In the genomic region with DNA sequence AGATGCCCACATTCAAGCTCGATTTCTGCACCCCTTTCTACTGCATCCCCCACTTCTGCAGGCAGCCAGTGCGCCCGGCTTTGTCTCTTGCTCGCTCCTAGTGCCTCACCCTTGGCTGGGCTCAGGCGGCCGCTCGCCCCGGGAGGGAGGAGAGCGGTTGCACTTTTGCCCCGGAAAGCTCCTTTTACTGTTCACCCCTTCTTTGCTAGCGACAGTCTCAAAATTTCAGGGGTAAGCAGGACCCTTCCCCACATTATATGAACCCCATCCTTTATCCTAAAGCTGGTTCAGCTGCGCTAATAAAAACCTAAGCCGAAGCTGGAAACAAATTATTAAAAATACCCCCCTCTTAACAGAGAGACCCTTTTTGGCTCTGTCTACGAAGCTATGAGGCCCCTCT, we compare ENCODE assay signal across 11 cellular contexts. TPM values are rescaled to one million over a fixed set of nuclear protein-coding genes. Genes with fewer than 3 reads are reported as not detected.
A peak's percentile ranks its signal among the peaks of the same experiment; 100 is the strongest.
DNase-seq lines count a peak whose midpoint lies in the region; ATAC-seq, FAIRE-seq and TF ChIP-seq lines count a peak whose summit lies in the region.
"Had no signal": no experiment of that assay in that cellular context is flagged by ENCODE, and none has a peak within 500 bp of the region (broad histone marks: within the 10 kb centered on the region; RNA-seq: fewer than 3 reads in every experiment).

No MANE protein-coding gene starts in this region.

- peak overlapping the region; percentile 92 to 93 for H3K27ac ChIP-seq in kidney (ENCODE audit: low read depth in 2 of 2, low read length in 2 of 2)
- H3K27ac ChIP-seq: BLaER1 had no signal

- H3K27me3 Mint-ChIP-seq in activated T-cell treated with anti-CD3 and anti-CD28 coated beads, Interleukin-2, amount 50 U/mL, for 24 hours = peaks cover 98% of the 10 kb centered on the region
- peaks cover 78% of the 10 kb centered on the region for H3K27me3 Mint-ChIP-seq in activated CD8-positive, alpha-beta T cell treated with anti-CD3 and anti-CD28 coated beads for 36 hours
- H3K27me3 Mint-ChIP-seq in stimulated activated naive CD8-positive, alpha-beta T cell treated with anti-CD3 and anti-CD28 coated beads, Interleukin-15, amount 100 ng/mL, for 72 hours = peaks cover 100% of the 10 kb centered on the region

- peaks cover 0 to 11% of the 10 kb centered on the region in 2 donors for H3K4me1 ChIP-seq in kidney (ENCODE audit: control insufficient read depth in 1 of 2, insufficient read depth in 1 of 2, low read depth in 1 of 2, low read length in 2 of 2)
- H3K4me1 ChIP-seq: BLaER1 had no signal

- TF ChIP-seq CTCF in activated CD8-positive, alpha-beta T cell treated with anti-CD3 and anti-CD28 coated beads for 36 hours (IDR thresholded peaks at IDR 0.05) = no peak
- no peak for TF ChIP-seq CTCF in kidney (IDR thresholded peaks at IDR 0.05; ENCODE audit: borderline replicate concordance, extremely low read depth, insufficient read depth)

- intact Hi-C loops in activated CD8-positive, alpha-beta T cell treated with anti-CD3 and anti-CD28 coated beads for 36 hours (cut with micrococcal nuclease) = no loop called here
- intact Hi-C loops in kidney (cut with DNase I) = loop anchor here (10.0 kb wide), 1 partner anchor 258 kb away; no protein-coding TSS in a partner anchor

- H3K4me3 Mint-ChIP-seq in activated T-cell treated with anti-CD3 and anti-CD28 coated beads, Interleukin-2, amount 50 U/mL, for 24 hours = peak overlapping the region; percentile 77
- H3K4me3 Mint-ChIP-seq in activated CD8-positive, alpha-beta T cell treated with anti-CD3 and anti-CD28 coated beads for 36 hours = peak overlapping the region; percentile 67
- H3K4me3 Mint-ChIP-seq in stimulated activated naive CD8-positive, alpha-beta T cell treated with anti-CD3 and anti-CD28 coated beads, Interleukin-15, amount 100 ng/mL, for 72 hours = peak overlapping the region; percentile 83 to 89

- no peak overlapping the region for H3K27ac Mint-ChIP-seq in activated T-cell treated with anti-CD3 and anti-CD28 coated beads, Interleukin-2, amount 50 U/mL, for 24 hours
- H3K27ac Mint-ChIP-seq in activated CD8-positive, alpha-beta T cell treated with anti-CD3 and anti-CD28 coated beads for 36 hours = peak overlapping the region; percentile 17
- H3K27ac Mint-ChIP-seq in stimulated activated naive CD8-positive, alpha-beta T cell treated with anti-CD3 and anti-CD28 coated beads, Interleukin-15, amount 100 ng/mL, for 72 hours = no peak overlapping the region

- FAIRE-seq in kidney (lab: Jason Lieb, UNC) = no peak

- H3K4me1 Mint-ChIP-seq in activated T-cell treated with anti-CD3 and anti-CD28 coated beads, Interleukin-2, amount 50 U/mL, for 24 hours (ENCODE audit: low read depth) = peaks cover 46% of the 10 kb centered on the region
- H3K4me1 Mint-ChIP-seq in activated CD8-positive, alpha-beta T cell treated with anti-CD3 and anti-CD28 coated beads for 36 hours (ENCODE audit: low read depth) = peaks cover 29% of the 10 kb centered on the region
- H3K4me1 Mint-ChIP-seq in stimulated activated naive CD8-positive, alpha-beta T cell treated with anti-CD3 and anti-CD28 coated beads, Interleukin-15, amount 100 ng/mL, for 72 hours = peaks cover 52% of the 10 kb centered on the region

- POLR2A ChIA-PET in activated CD8-positive, alpha-beta T cell treated with anti-CD3 and anti-CD28 coated beads for 36 hours (lab: Charles Lee) = interaction anchor here (0.9 kb wide), 1 partner anchor 100 kb away, joined by 3 read pairs; no protein-coding TSS in a partner anchor

- H3K9me3 ChIP-seq in kidney (ENCODE audit: control insufficient read depth in 1 of 2, low read length in 2 of 2) = no peaks in the 10 kb centered on the region

- peaks cover 0 to 12% of the 10 kb centered on the region in 2 donors for H3K36me3 ChIP-seq in kidney (ENCODE audit: control insufficient read depth in 1 of 2, insufficient read depth in 2 of 2, low read length in 2 of 2)
- H3K36me3 ChIP-seq: BLaER1 had no signal

- peak overlapping the region; percentile 49 to 69 for H3K4me3 ChIP-seq in kidney (ENCODE audit: low read length in 2 of 2)
- H3K4me3 ChIP-seq: BLaER1 had no signal

- peak overlapping the region; percentile 18 to 78 for H3K9ac ChIP-seq in kidney (ENCODE audit: low read length in 2 of 2)
- H3K9ac ChIP-seq: BLaER1 had no signal

- peak; percentile 59 for DNase-seq in activated T-cell treated with anti-CD3 and anti-CD28 coated beads, Interleukin-2, amount 50 U/mL, for 24 hours
- DNase-seq in activated T-cell treated with anti-CD3 and anti-CD28 coated beads, Interleukin-2, amount 50 U/mL, for 48 hours = no peak
- peak; percentile 46 for DNase-seq in activated CD8-positive, alpha-beta T cell treated with anti-CD3 and anti-CD28 coated beads for 36 hours
- DNase-seq in kidney (no peak), NCI-H82 (lab: John Stamatoyannopoulos, UW) (no peak)
- no peak for DNase-seq in stimulated activated naive CD8-positive, alpha-beta T cell treated with anti-CD3 and anti-CD28 coated beads, Interleukin-15, amount 100 ng/mL, for 72 hours
- DNase-seq: activated CD4-positive, CD25-positive, alpha-beta regulatory T cell treated with anti-CD3 and anti-CD28 coated beads, Interleukin-2, amount 50 U/mL, for 72 hours; stimulated activated CD4-positive, alpha-beta T cell treated with anti-CD3 and anti-CD28 coated beads, Interleukin-1b, Interleukin-23, amount 100 ng/mL, for 48 hours had no signal

- no peaks in the 10 kb centered on the region for H3K9me3 Mint-ChIP-seq in activated T-cell treated with anti-CD3 and anti-CD28 coated beads, Interleukin-2, amount 50 U/mL, for 24 hours
- H3K9me3 Mint-ChIP-seq in activated CD8-positive, alpha-beta T cell treated with anti-CD3 and anti-CD28 coated beads for 36 hours = no peaks in the 10 kb centered on the region
- no peaks in the 10 kb centered on the region for H3K9me3 Mint-ChIP-seq in stimulated activated naive CD8-positive, alpha-beta T cell treated with anti-CD3 and anti-CD28 coated beads, Interleukin-15, amount 100 ng/mL, for 72 hours

- H3K36me3 Mint-ChIP-seq in activated T-cell treated with anti-CD3 and anti-CD28 coated beads, Interleukin-2, amount 50 U/mL, for 24 hours (ENCODE audit: low read depth) = no peaks in the 10 kb centered on the region
- H3K36me3 Mint-ChIP-seq in activated CD8-positive, alpha-beta T cell treated with anti-CD3 and anti-CD28 coated beads for 36 hours (ENCODE audit: low read depth) = no peaks in the 10 kb centered on the region

- CTCF ChIA-PET in activated CD8-positive, alpha-beta T cell treated with anti-CD3 and anti-CD28 coated beads for 36 hours (lab: Charles Lee) = interaction anchor here (0.8 to 5.7 kb wide), 74 partner anchors 14 to 567 kb away, joined by 3 to 59 read pairs (median 6); partner anchors contain the start of genes HOXB4, HOXB6, HOXB8 and HOXB9

- ATAC-seq in activated CD8-positive, alpha-beta T cell treated with anti-CD3 and anti-CD28 coated beads for 36 hours = no peak
- peak; percentile 54 for ATAC-seq in stimulated activated naive CD8-positive, alpha-beta T cell treated with anti-CD3 and anti-CD28 coated beads, Interleukin-15, amount 100 ng/mL, for 72 hours
- ATAC-seq in HG03095 (IDR thresholded peaks at IDR 0.05; ENCODE audit: unreplicated experiment) (no peak), GM19397 (IDR thresholded peaks at IDR 0.05; ENCODE audit: unreplicated experiment) (no peak)

RNA-seq across cellular contexts. Expression of gene HOXB5, which starts 1.0 kb away (rescaled TPM):
- total RNA-seq in activated CD8-positive, alpha-beta T cell treated with anti-CD3 and anti-CD28 coated beads for 36 hours = not detected
- 27.0 TPM for total RNA-seq in kidney
- 12.3 TPM for polyA plus RNA-seq in kidney (ENCODE audit: insufficient read depth, low read depth, low replicate concordance)

RNA-seq across cellular contexts. Expression of gene HOXB3, which starts 2.6 kb away (rescaled TPM):
- total RNA-seq in activated CD8-positive, alpha-beta T cell treated with anti-CD3 and anti-CD28 coated beads for 36 hours = 1 to 10 TPM; 1.4 to 2.0 TPM
- total RNA-seq in kidney = 99.0 TPM
- polyA plus RNA-seq in kidney (ENCODE audit: insufficient read depth, low read depth, low replicate concordance) = 12.1 TPM

RNA-seq across cellular contexts. Expression of gene HOXB6, which starts 12.2 kb away (rescaled TPM):
- total RNA-seq in activated CD8-positive, alpha-beta T cell treated with anti-CD3 and anti-CD28 coated beads for 36 hours = not detected
- total RNA-seq in kidney = 90.2 TPM
- polyA plus RNA-seq in kidney (ENCODE audit: insufficient read depth, low read depth, low replicate concordance) = 44.0 TPM

RNA-seq across cellular contexts. Expression of gene HOXB4, which starts 14.4 kb away (rescaled TPM):
- total RNA-seq in activated CD8-positive, alpha-beta T cell treated with anti-CD3 and anti-CD28 coated beads for 36 hours = 1 to 10 TPM; 1.7 to 2.0 TPM
- 22.6 TPM for total RNA-seq in kidney
- polyA plus RNA-seq in kidney (ENCODE audit: insufficient read depth, low read depth, low replicate concordance) = 4.4 TPM

RNA-seq across cellular contexts. Expression of gene HOXB7, which starts 18.2 kb away (rescaled TPM):
- 1 to 10 TPM in 1 of 2 experiments, under 1 TPM in 1; 0.50 to 1.0 TPM for total RNA-seq in activated CD8-positive, alpha-beta T cell treated with anti-CD3 and anti-CD28 coated beads for 36 hours
- 45.4 TPM for total RNA-seq in kidney
- polyA plus RNA-seq in kidney (ENCODE audit: insufficient read depth, low read depth, low replicate concordance) = 49.6 TPM

Comparison
In these comparisons a context has a peak if more than half of its experiments do, and no peak if none do; other contexts are left out.
1. DNase-seq: peak in activated T-cell treated with anti-CD3 and anti-CD28 coated beads, Interleukin-2, amount 50 U/mL, for 24 hours (single experiment) and activated CD8-positive, alpha-beta T cell treated with anti-CD3 and anti-CD28 coated beads for 36 hours (single experiment); none in activated T-cell treated with anti-CD3 and anti-CD28 coated beads, Interleukin-2, amount 50 U/mL, for 48 hours (0 of 2), kidney (single experiment), stimulated activated naive CD8-positive, alpha-beta T cell treated with anti-CD3 and anti-CD28 coated beads, Interleukin-15, amount 100 ng/mL, for 72 hours (0 of 2) and NCI-H82 (single experiment).
2. RNA of gene HOXB5, which starts 1.0 kb away (total RNA-seq): 27.0 TPM in kidney (single experiment); not detected in activated CD8-positive, alpha-beta T cell treated with anti-CD3 and anti-CD28 coated beads for 36 hours; every median in the first group is over 10 times any median in the second.
3. RNA of gene HOXB3, which starts 2.6 kb away (total RNA-seq): 99.0 TPM in kidney (single experiment); 1.4 to 2.0 TPM in activated CD8-positive, alpha-beta T cell treated with anti-CD3 and anti-CD28 coated beads for 36 hours; every median in the first group is over 10 times any median in the second.
4. RNA of gene HOXB6, which starts 12.2 kb away (total RNA-seq): 90.2 TPM in kidney (single experiment); not detected in activated CD8-positive, alpha-beta T cell treated with anti-CD3 and anti-CD28 coated beads for 36 hours; every median in the first group is over 10 times any median in the second.
5. Peak in every context shown above with its lines, with median percentiles within 50 percentile points of each other: H3K4me3 Mint-ChIP-seq.